In the genomic region with DNA sequence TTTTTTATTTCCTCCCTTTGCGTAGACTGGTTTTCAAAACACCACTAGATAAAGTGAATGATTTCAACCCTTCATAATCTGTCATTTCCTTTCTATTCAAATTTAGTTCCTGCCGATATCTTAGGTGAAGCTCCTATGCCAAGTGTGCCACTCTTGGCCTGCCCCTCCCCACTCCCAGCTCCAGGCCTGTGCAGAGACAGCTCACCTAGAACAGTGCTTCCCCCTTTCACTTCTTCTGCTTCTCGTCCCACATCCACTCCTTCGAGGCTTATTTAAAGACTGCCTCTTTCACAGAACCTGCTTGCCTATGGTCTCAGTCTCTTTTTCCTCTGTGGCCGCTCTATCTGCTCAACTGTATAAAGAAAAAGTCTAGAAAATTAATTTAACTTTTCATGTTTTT, we compare ENCODE assay signal across 11 cellular contexts.
DNase-seq lines count a peak whose midpoint lies in the region; ATAC-seq, FAIRE-seq and TF ChIP-seq lines count a peak whose summit lies in the region.
"Had no signal": no experiment of that assay in that cellular context is flagged by ENCODE, and none has a peak within 500 bp of the region (broad histone marks: within the 10 kb centered on the region; RNA-seq: fewer than 3 reads in every experiment).

No MANE protein-coding gene starts in this region.

- no peak for TF ChIP-seq POLR2A in breast epithelium (IDR thresholded peaks at IDR 0.05)

- intact Hi-C loops in breast epithelium (cut with DNase I; ENCODE audit: low total_unique reads), result no loop called here
- intact Hi-C loops in MCF 10A (cut with micrococcal nuclease), result no loop called here

- H3K9me3 Mint-ChIP-seq in MCF 10A (ENCODE audit: unreplicated experiment), result no peaks in the 10 kb centered on the region
- H3K9me3 Mint-ChIP-seq in activated CD8-positive, alpha-beta T cell treated with anti-CD3 and anti-CD28 coated beads, Interleukin-2, amount 10 ng/mL, durations not matched to agents 7 days and 5 days (ENCODE audit: insufficient read depth), result no peaks in the 10 kb centered on the region

- FAIRE-seq in urothelium cell line (lab: Jason Lieb, UNC), result peak; percentile 13

- ATAC-seq in activated CD8-positive, alpha-beta T cell treated with anti-CD3 and anti-CD28 coated beads, Interleukin-2, amount 10 ng/mL, durations not matched to agents 7 days and 5 days, result no peak
- ATAC-seq in GM21526 (IDR thresholded peaks at IDR 0.05; ENCODE audit: low FRiP score, unreplicated experiment), result no peak

- H3K27ac ChIP-seq in breast epithelium (peak overlapping the region; percentile 26 to 73), mucosa of rectum (ENCODE audit: low read depth in 2 of 2, low read length in 2 of 2) (peak overlapping the region; percentile 80 to 85)
- H3K27ac ChIP-seq: HL-60 had no signal

- DNase-seq in breast epithelium (ENCODE audit: low spot score in 2 of 2) (no peak), MCF 10A (ENCODE audit: unreplicated experiment) (no peak), urothelium cell line (ENCODE audit: low spot score) (no peak), NCI-H2107 (lab: John Stamatoyannopoulos, UW) (no peak), UCSD-AML1 (lab: John Stamatoyannopoulos, UW; ENCODE audit: unreplicated experiment) (no peak)
- DNase-seq in activated CD8-positive, alpha-beta T cell treated with anti-CD3 and anti-CD28 coated beads, Interleukin-2, amount 10 ng/mL, durations not matched to agents 7 days and 5 days, result no peak
- DNase-seq: NCI-H1105, SW 1271 had no signal

- H3K9ac ChIP-seq in mucosa of rectum (ENCODE audit: low read depth in 1 of 2, low read length in 2 of 2), result peak overlapping the region in 1 of 2 donors; percentile 19

- TF ChIP-seq CTCF in breast epithelium (IDR thresholded peaks at IDR 0.05) (no peak), MCF 10A (IDR thresholded peaks at IDR 0.05; ENCODE audit: unreplicated experiment) (no peak)

- no peak overlapping the region for H3K4me3 ChIP-seq in breast epithelium
- H3K4me3 ChIP-seq in mucosa of rectum (ENCODE audit: low read length in 2 of 2), result no peak overlapping the region

- H3K27me3 ChIP-seq in breast epithelium (no peaks in the 10 kb centered on the region), mucosa of rectum (ENCODE audit: control insufficient read depth in 2 of 2, insufficient read depth in 2 of 2, low read length in 2 of 2) (no peaks in the 10 kb centered on the region)

- CTCF ChIA-PET in MCF 10A (lab: Yijun Ruan, JAX), result interaction anchor here (1.0 kb wide), 1 partner anchor 14 kb away, joined by 3 read pairs; no protein-coding TSS in a partner anchor
- CTCF ChIA-PET in activated CD8-positive, alpha-beta T cell treated with anti-CD3 and anti-CD28 coated beads, Interleukin-2, amount 10 ng/mL, durations not matched to agents 7 days and 5 days (lab: Charles Lee), result interaction anchor here (0.7 kb wide), 1 partner anchor 12 kb away, joined by 3 read pairs; no protein-coding TSS in a partner anchor

- H3K27ac Mint-ChIP-seq in MCF 10A (ENCODE audit: low read depth, unreplicated experiment), result no peak overlapping the region
- H3K27ac Mint-ChIP-seq in activated CD8-positive, alpha-beta T cell treated with anti-CD3 and anti-CD28 coated beads, Interleukin-2, amount 10 ng/mL, durations not matched to agents 7 days and 5 days, result peak overlapping the region; percentile 23

- H3K4me1 Mint-ChIP-seq in MCF 10A (ENCODE audit: insufficient read depth, unreplicated experiment), result peaks cover 5% of the 10 kb centered on the region
- H3K4me1 Mint-ChIP-seq in activated CD8-positive, alpha-beta T cell treated with anti-CD3 and anti-CD28 coated beads, Interleukin-2, amount 10 ng/mL, durations not matched to agents 7 days and 5 days (ENCODE audit: low read depth), result peaks cover 26% of the 10 kb centered on the region

- H3K9me3 ChIP-seq in breast epithelium (no peaks in the 10 kb centered on the region), mucosa of rectum (ENCODE audit: control insufficient read depth in 2 of 2, low read length in 2 of 2) (no peaks in the 10 kb centered on the region)

- H3K4me3 Mint-ChIP-seq in MCF 10A (ENCODE audit: unreplicated experiment), result no peak overlapping the region
- no peak overlapping the region for H3K4me3 Mint-ChIP-seq in activated CD8-positive, alpha-beta T cell treated with anti-CD3 and anti-CD28 coated beads, Interleukin-2, amount 10 ng/mL, durations not matched to agents 7 days and 5 days

- BruUV-seq in MCF 10A (replicated peaks; lab: Mats Ljungman, UMichigan), result no TSS peak

- no peaks in the 10 kb centered on the region for H3K4me1 ChIP-seq in breast epithelium
- peaks cover 29 to 48% of the 10 kb centered on the region in 2 donors for H3K4me1 ChIP-seq in mucosa of rectum (ENCODE audit: control insufficient read depth in 2 of 2, insufficient read depth in 2 of 2, low read length in 2 of 2)

- H3K27me3 Mint-ChIP-seq in MCF 10A (ENCODE audit: insufficient read depth, unreplicated experiment), result no peaks in the 10 kb centered on the region
- no peaks in the 10 kb centered on the region for H3K27me3 Mint-ChIP-seq in activated CD8-positive, alpha-beta T cell treated with anti-CD3 and anti-CD28 coated beads, Interleukin-2, amount 10 ng/mL, durations not matched to agents 7 days and 5 days (ENCODE audit: low read depth)

- POLR2A ChIA-PET in MCF 10A (lab: Yijun Ruan, JAX), result interaction anchor here (1.6 kb wide), 1 partner anchor 43 kb away, joined by 3 read pairs; no protein-coding TSS in a partner anchor
- POLR2A ChIA-PET in activated CD8-positive, alpha-beta T cell treated with anti-CD3 and anti-CD28 coated beads, Interleukin-2, amount 10 ng/mL, durations not matched to agents 7 days and 5 days (lab: Charles Lee), result interaction anchor here (0.6 to 1.3 kb wide), 2 partner anchors 111 to 458 kb away, joined by 3 read pairs; no protein-coding TSS in a partner anchor

- no peaks in the 10 kb centered on the region for H3K36me3 ChIP-seq in breast epithelium
- H3K36me3 ChIP-seq in mucosa of rectum (ENCODE audit: control insufficient read depth in 2 of 2, insufficient read depth in 2 of 2, low read length in 2 of 2), result no peaks in the 10 kb centered on the region

- peaks cover 4% of the 10 kb centered on the region for H3K36me3 Mint-ChIP-seq in MCF 10A (ENCODE audit: insufficient read depth, unreplicated experiment)
- H3K36me3 Mint-ChIP-seq in activated CD8-positive, alpha-beta T cell treated with anti-CD3 and anti-CD28 coated beads, Interleukin-2, amount 10 ng/mL, durations not matched to agents 7 days and 5 days (ENCODE audit: low read depth), result peaks cover 11% of the 10 kb centered on the region
